18 cellular contexts compared by ENCODE assay signal in the genomic region with DNA sequence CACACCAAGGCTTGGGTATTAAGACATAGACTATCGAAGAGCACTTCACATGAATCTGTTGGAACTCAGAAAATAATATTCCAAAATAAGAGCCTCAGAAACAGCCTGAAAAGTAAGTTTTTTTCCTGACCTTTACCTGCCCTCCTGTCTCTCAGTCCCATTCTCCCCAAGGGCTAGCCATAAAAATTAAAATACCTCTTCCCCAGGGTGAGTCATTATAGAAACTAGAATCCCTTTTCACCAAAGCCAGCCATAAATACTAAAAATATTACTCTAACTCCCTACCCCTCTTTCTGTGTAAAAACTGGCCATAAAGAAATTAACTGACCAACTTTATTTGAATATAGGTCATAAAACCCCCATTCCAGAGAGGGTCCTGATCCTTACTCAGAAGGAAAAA.
A peak's percentile ranks its signal among the peaks of the same experiment; 100 is the strongest.
DNase-seq lines count a peak whose midpoint lies in the region; ATAC-seq and TF ChIP-seq lines count a peak whose summit lies in the region.
"Had no signal": no experiment of that assay in that cellular context is flagged by ENCODE, and none has a peak within 500 bp of the region (broad histone marks: within the 10 kb centered on the region; RNA-seq: fewer than 3 reads in every experiment).

No MANE protein-coding gene starts in this region.

- POLR2A ChIA-PET in Caco-2 (lab: Charles Lee) (no interaction called here), PC-3 (lab: Charles Lee; ENCODE audit: unreplicated experiment) (no interaction called here)

- H4K20me1 ChIP-seq in PC-3 (ENCODE audit: low read length), result no peaks in the 10 kb centered on the region
- H4K20me1 ChIP-seq: BLaER1 treated with 17β-estradiol and CSF1 and Interleukin-3, amounts not matched to agents 10 nM and 100 nM had no signal

- H3K27me3 Mint-ChIP-seq in Caco-2 (ENCODE audit: insufficient read depth, unreplicated experiment) (no peaks in the 10 kb centered on the region), nephron (ENCODE audit: low read depth) (no peaks in the 10 kb centered on the region)

- H3K36me3 Mint-ChIP-seq in Caco-2 (ENCODE audit: insufficient read depth, unreplicated experiment) (peaks cover 6% of the 10 kb centered on the region), nephron (ENCODE audit: low read depth) (no peaks in the 10 kb centered on the region)
- H3K36me3 Mint-ChIP-seq: CD8-positive, alpha-beta T cell had no signal

- peak overlapping the region; percentile 74 for H3K27ac ChIP-seq in PC-3 (ENCODE audit: low read length)
- peak overlapping the region; percentile 20 for H3K27ac ChIP-seq in epithelial cell of prostate
- H3K27ac ChIP-seq: BLaER1 treated with 17β-estradiol and CSF1 and Interleukin-3, amounts not matched to agents 10 nM and 100 nM had no signal

- H2AFZ ChIP-seq in PC-3 (ENCODE audit: low read length), result peak overlapping the region; percentile 31; the same call in 1 of the 2 replicates
- H2AFZ ChIP-seq: GM23338 had no signal

- ATAC-seq in PC-3, result peak; percentile 91
- ATAC-seq: CD8-positive, alpha-beta T cell; GM23338 had no signal

- 0 out of 2 replicates have a peak overlapping the region, but pooled peaks have one; percentile 14 for H3K9ac ChIP-seq in PC-3 (ENCODE audit: low read length)
- H3K9ac ChIP-seq: BLaER1 treated with 17β-estradiol and CSF1 and Interleukin-3, amounts not matched to agents 10 nM and 100 nM had no signal

- H3K4me1 ChIP-seq in Caco-2, result peaks cover 22% of the 10 kb centered on the region
- H3K4me1 ChIP-seq in PC-3 (ENCODE audit: insufficient read depth, low read length), result peaks cover 20% of the 10 kb centered on the region
- H3K4me1 ChIP-seq: BLaER1 treated with 17β-estradiol and CSF1 and Interleukin-3, amounts not matched to agents 10 nM and 100 nM had no signal

- no peaks in the 10 kb centered on the region for H3K79me2 ChIP-seq in PC-3 (ENCODE audit: low read length)

- H3K27me3 ChIP-seq in Caco-2 (replicated peaks; ENCODE audit: control insufficient read depth, insufficient read depth, low read length) (no peaks in the 10 kb centered on the region), PC-3 (ENCODE audit: low read length) (no peaks in the 10 kb centered on the region)
- H3K27me3 ChIP-seq: BLaER1 treated with 17β-estradiol and CSF1 and Interleukin-3, amounts not matched to agents 10 nM and 100 nM had no signal

- peak overlapping the region; percentile 50 for H3K4me2 ChIP-seq in PC-3 (ENCODE audit: low read length)
- H3K4me2 ChIP-seq: BLaER1 treated with 17β-estradiol and CSF1 and Interleukin-3, amounts not matched to agents 10 nM and 100 nM; GM23338 had no signal

- BruUV-seq in Caco-2 (replicated peaks; lab: Mats Ljungman, UMichigan) (no TSS peak), PC-3 (replicated peaks; lab: Mats Ljungman, UMichigan) (no TSS peak)

- H3K36me3 ChIP-seq in Caco-2 (ENCODE audit: control insufficient read depth, insufficient read depth, low read length) (no peaks in the 10 kb centered on the region), PC-3 (ENCODE audit: low read depth, low read length) (no peaks in the 10 kb centered on the region)
- H3K36me3 ChIP-seq: BLaER1 treated with 17β-estradiol and CSF1 and Interleukin-3, amounts not matched to agents 10 nM and 100 nM had no signal

- no peaks in the 10 kb centered on the region for H3F3A ChIP-seq in PC-3 (ENCODE audit: low read length, unreplicated experiment)

- CTCF ChIA-PET in Caco-2 (lab: Charles Lee), result no interaction called here
- CTCF ChIA-PET in PC-3 (lab: Charles Lee), result no interaction called here

- 0 out of 2 replicates have a peak, but pooled peaks cover 3% of the 10 kb centered on the region for H3K9me2 ChIP-seq in PC-3 (replicated peaks; ENCODE audit: low read length)

- DNase-seq in Caco-2 (no peak), PC-3 (peak; percentile 65), epithelial cell of prostate (ENCODE audit: low read depth, low spot score) (no peak), KG1 (lab: John Stamatoyannopoulos, UW) (no peak), DMS79 (lab: John Stamatoyannopoulos, UW) (no peak), germinal center (ENCODE audit: low spot score) (no peak), NK-92 (lab: John Stamatoyannopoulos, UW; ENCODE audit: unreplicated experiment) (no peak)
- DNase-seq: 8988T; CD8-positive, alpha-beta T cell; DMS 273 treated with DMSO at 0.1 percent for 48 hours; DMS53; GDM1; H7; IMR-90 had no signal

- H3K4me3 Mint-ChIP-seq in Caco-2 (ENCODE audit: unreplicated experiment) (no peak overlapping the region), nephron (no peak overlapping the region)
- H3K4me3 Mint-ChIP-seq: B cell; CD8-positive, alpha-beta T cell; GM23338 had no signal

- H3K27ac Mint-ChIP-seq in Caco-2 (ENCODE audit: unreplicated experiment), result peak overlapping the region; percentile 24
- peak overlapping the region in 2 of 3 experiments; percentile 2 to 52 for H3K27ac Mint-ChIP-seq in nephron
- H3K27ac Mint-ChIP-seq: B cell; CD8-positive, alpha-beta T cell; GM23338 had no signal

- H3K9me3 Mint-ChIP-seq in Caco-2 (ENCODE audit: unreplicated experiment) (no peaks in the 10 kb centered on the region), nephron (no peaks in the 10 kb centered on the region)
- H3K9me3 Mint-ChIP-seq: CD8-positive, alpha-beta T cell; GM23338 had no signal

- intact Hi-C loops in Caco-2 (cut with micrococcal nuclease; ENCODE audit: unreplicated experiment) (loop anchor here (1.0 kb wide), 1 partner anchor 15 kb away; no protein-coding TSS in a partner anchor), PC-3 (cut with micrococcal nuclease) (no loop called here)

- H3K9me3 ChIP-seq in Caco-2 (no peaks in the 10 kb centered on the region), PC-3 (ENCODE audit: low read length) (no peaks in the 10 kb centered on the region)
- H3K9me3 ChIP-seq: BLaER1 treated with 17β-estradiol and CSF1 and Interleukin-3, amounts not matched to agents 10 nM and 100 nM had no signal

- H3K4me3 ChIP-seq in Caco-2 (ENCODE audit: low read depth, low read length) (no peak overlapping the region), PC-3 (ENCODE audit: low read length) (no peak overlapping the region)
- H3K4me3 ChIP-seq: BLaER1 treated with 17β-estradiol and CSF1 and Interleukin-3, amounts not matched to agents 10 nM and 100 nM; GM23338 had no signal

- no peak for TF ChIP-seq CTCF in Caco-2 (IDR thresholded peaks at IDR 0.05; ENCODE audit: insufficient read depth in 1 of 2, low read depth in 1 of 2, low read length in 1 of 2, severe bottlenecking in 1 of 2, unreplicated experiment in 1 of 2)
- no peak for TF ChIP-seq CTCF in PC-3 (conservative IDR thresholded peaks at IDR 0.05; ENCODE audit: low read depth, low read length)
- TF ChIP-seq CTCF in nephron (IDR thresholded peaks at IDR 0.05; ENCODE audit: unreplicated experiment in 3 of 3), result no peak

- H3K4me1 Mint-ChIP-seq in Caco-2 (ENCODE audit: low read depth, unreplicated experiment) (peaks cover 18% of the 10 kb centered on the region), nephron (no peaks in the 10 kb centered on the region)
- H3K4me1 Mint-ChIP-seq: B cell had no signal
